Comparison of ENCODE assay signal across 8 cellular contexts in genomic region chr17:56908061-56908542, GRCh38. TPM values are rescaled to one million over a fixed set of nuclear protein-coding genes. Genes with fewer than 3 reads are reported as not detected.
DNase-seq lines count a peak whose midpoint lies in the region; ATAC-seq and FAIRE-seq lines count a peak whose summit lies in the region.

No MANE protein-coding gene starts in this region.

- no peaks in the 10 kb centered on the region for H3K9me3 ChIP-seq in small intestine (ENCODE audit: control insufficient read depth, low read depth)

- no peak overlapping the region for H2BK5ac ChIP-seq in mesendoderm (ENCODE audit: low read length)

- no peak overlapping the region for H2AK5ac ChIP-seq in mesendoderm (ENCODE audit: low read length)

- H3K4me1 Mint-ChIP-seq in activated naive CD8-positive, alpha-beta T cell treated with anti-CD3 and anti-CD28 coated beads, Interleukin-2, amount 10 ng/mL, durations not matched to agents 7 days and 5 days, result peaks cover 57% of the 10 kb centered on the region

- H2BK120ac ChIP-seq in mesendoderm (ENCODE audit: low read depth, low read length), result no peak overlapping the region

- no peaks in the 10 kb centered on the region for H3K9me3 Mint-ChIP-seq in activated naive CD8-positive, alpha-beta T cell treated with anti-CD3 and anti-CD28 coated beads, Interleukin-2, amount 10 ng/mL, durations not matched to agents 7 days and 5 days

- no peak overlapping the region for H2BK15ac ChIP-seq in mesendoderm (replicated peaks; ENCODE audit: low read depth)

- H3K9ac ChIP-seq in mesendoderm (ENCODE audit: low read length), result no peak overlapping the region

- peak overlapping the region in 1 of 2 donors; percentile 40 for H3K27ac ChIP-seq in small intestine (ENCODE audit: low read depth in 1 of 2, low read length in 1 of 2)
- no peak overlapping the region for H3K27ac ChIP-seq in mesendoderm (ENCODE audit: low read depth, low read length)

- FAIRE-seq in small intestine (lab: Jason Lieb, UNC), result no peak

- no peak overlapping the region for H4K8ac ChIP-seq in mesendoderm (ENCODE audit: low read depth, low read length)

- peak overlapping the region; percentile 88 for H3K4me3 Mint-ChIP-seq in activated naive CD8-positive, alpha-beta T cell treated with anti-CD3 and anti-CD28 coated beads, Interleukin-2, amount 10 ng/mL, durations not matched to agents 7 days and 5 days

- peaks cover 7 to 27% of the 10 kb centered on the region in 2 donors for H3K36me3 ChIP-seq in small intestine (ENCODE audit: control insufficient read depth in 2 of 2, insufficient read depth in 2 of 2, low read length in 2 of 2)
- H3K36me3 ChIP-seq in mesendoderm (ENCODE audit: control insufficient read depth, insufficient read depth, low read length), result no peaks in the 10 kb centered on the region

- no peak overlapping the region for H3K23ac ChIP-seq in mesendoderm (ENCODE audit: low read length)

- POLR2A ChIA-PET in activated naive CD8-positive, alpha-beta T cell treated with anti-CD3 and anti-CD28 coated beads, Interleukin-2, amount 10 ng/mL, durations not matched to agents 7 days and 5 days (lab: Charles Lee), result interaction anchor here (0.9 kb wide), 1 partner anchor 70 kb away, joined by 8 read pairs; no protein-coding TSS in a partner anchor

- peaks cover 60% of the 10 kb centered on the region for H3K36me3 Mint-ChIP-seq in activated naive CD8-positive, alpha-beta T cell treated with anti-CD3 and anti-CD28 coated beads, Interleukin-2, amount 10 ng/mL, durations not matched to agents 7 days and 5 days

- no peak overlapping the region for H3K56ac ChIP-seq in mesendoderm (ENCODE audit: low read length)

- no peaks in the 10 kb centered on the region for H3K79me1 ChIP-seq in mesendoderm (ENCODE audit: low read length)

- WGBS in small intestine, 3 donors, result 56 to 63% (median 57%) methylated on average over 8 of the region's 8 CpGs
- WGBS in mesendoderm (ENCODE audit: extremely low coverage, insufficient coverage, low lambda C conversion rate), result no CpG with 5 or more reads among the region's 8 CpGs

- no peak overlapping the region for H4K5ac ChIP-seq in mesendoderm (ENCODE audit: low read length)

- DNase-seq in M059J (ENCODE audit: low read depth) (peak; percentile 41), small intestine (peak; percentile 56), mesendoderm (no peak), NCI-H2227 (lab: John Stamatoyannopoulos, UW; ENCODE audit: unreplicated experiment) (no peak), foreskin melanocyte (no peak)
- DNase-seq in activated naive CD8-positive, alpha-beta T cell treated with anti-CD3 and anti-CD28 coated beads, Interleukin-2, amount 10 ng/mL, durations not matched to agents 7 days and 5 days, result no peak

- peaks cover 5 to 12% of the 10 kb centered on the region in 2 donors for H3K4me1 ChIP-seq in small intestine (ENCODE audit: control insufficient read depth in 2 of 2, insufficient read depth in 1 of 2, low read depth in 1 of 2, low read length in 1 of 2)
- H3K4me1 ChIP-seq in mesendoderm (ENCODE audit: control insufficient read depth, low read depth, low read length), result no peaks in the 10 kb centered on the region

- peak overlapping the region; percentile 84 for H3K27ac Mint-ChIP-seq in activated naive CD8-positive, alpha-beta T cell treated with anti-CD3 and anti-CD28 coated beads, Interleukin-2, amount 10 ng/mL, durations not matched to agents 7 days and 5 days

- ATAC-seq in GM18517 (IDR thresholded peaks at IDR 0.05; ENCODE audit: unreplicated experiment), result peak; percentile 82
- ATAC-seq in GM21786 (IDR thresholded peaks at IDR 0.05; ENCODE audit: unreplicated experiment), result peak; percentile 78
- ATAC-seq in activated naive CD8-positive, alpha-beta T cell treated with anti-CD3 and anti-CD28 coated beads, Interleukin-2, amount 10 ng/mL, durations not matched to agents 7 days and 5 days (ENCODE audit: low read depth), result peak; percentile 69

- H3K18ac ChIP-seq in mesendoderm (ENCODE audit: low read length), result no peak overlapping the region

- H3K79me2 ChIP-seq in mesendoderm (ENCODE audit: control insufficient read depth, insufficient read depth, low read length), result no peaks in the 10 kb centered on the region

- no peak overlapping the region for H3K4me2 ChIP-seq in mesendoderm (ENCODE audit: low read length)

- H3K27me3 ChIP-seq in small intestine (ENCODE audit: control insufficient read depth in 2 of 2, insufficient read depth in 2 of 2, low read length in 2 of 2) (no peaks in the 10 kb centered on the region), mesendoderm (ENCODE audit: insufficient read depth, low read length, poor library complexity) (no peaks in the 10 kb centered on the region)

- no peak overlapping the region for H3K4me3 ChIP-seq in small intestine (ENCODE audit: low read depth in 1 of 2, low read length in 2 of 2)
- H3K4me3 ChIP-seq in mesendoderm (ENCODE audit: low read length), result no peak overlapping the region

- H3K27me3 Mint-ChIP-seq in activated naive CD8-positive, alpha-beta T cell treated with anti-CD3 and anti-CD28 coated beads, Interleukin-2, amount 10 ng/mL, durations not matched to agents 7 days and 5 days, result no peaks in the 10 kb centered on the region

- no peak overlapping the region for H3K4ac ChIP-seq in mesendoderm (ENCODE audit: low read depth, low read length)

RNA-seq across cellular contexts. Expression of gene TRIM25, which starts 5.7 kb away (rescaled TPM):
- total RNA-seq in M059J (2014; rRNA removed; shearing (Covaris generic)), result 19.9 and 36.4 TPM in 2 replicates
- total RNA-seq in activated naive CD8-positive, alpha-beta T cell treated with anti-CD3 and anti-CD28 coated beads, Interleukin-2, amount 10 ng/mL, durations not matched to agents 7 days and 5 days, result 100 to 1,000 TPM; 139 to 141 TPM
- polyA plus RNA-seq in small intestine, result 10 to 100 TPM; 13.2 to 37.8 (median 22.1) TPM
- 6.1 TPM for polyA plus RNA-seq in mesendoderm (2013, experiment 1 of 2)
- 6.5 TPM for polyA plus RNA-seq in mesendoderm (2013, experiment 2 of 2)

RNA-seq across cellular contexts. Expression of gene COIL, which starts 52.7 kb away (rescaled TPM):
- 14.1 and 17.8 TPM in 2 replicates for total RNA-seq in M059J (2014; rRNA removed; shearing (Covaris generic))
- 10 to 100 TPM; 16.4 TPM for total RNA-seq in activated naive CD8-positive, alpha-beta T cell treated with anti-CD3 and anti-CD28 coated beads, Interleukin-2, amount 10 ng/mL, durations not matched to agents 7 days and 5 days
- 10 to 100 TPM in 2 of 3 donors, 1 to 10 TPM in 1; 8.4 to 11.0 (median 10.9) TPM for polyA plus RNA-seq in small intestine
- polyA plus RNA-seq in mesendoderm (2013, experiment 1 of 2), result 23.6 TPM
- polyA plus RNA-seq in mesendoderm (2013, experiment 2 of 2), result 23.2 TPM

Comparison
In these comparisons a context has a peak if more than half of its experiments do, and no peak if none do; other contexts are left out.
1. DNase-seq: peak in M059J (single experiment) and small intestine (single experiment); none in activated naive CD8-positive, alpha-beta T cell treated with anti-CD3 and anti-CD28 coated beads, Interleukin-2, amount 10 ng/mL, durations not matched to agents 7 days and 5 days (single experiment), mesendoderm (single experiment), NCI-H2227 (single experiment) and foreskin melanocyte (single experiment).
2. Peak in every context shown above with its lines, with median percentiles within 50 percentile points of each other: ATAC-seq.